12 cellular contexts compared by ENCODE assay signal in the genomic region with DNA sequence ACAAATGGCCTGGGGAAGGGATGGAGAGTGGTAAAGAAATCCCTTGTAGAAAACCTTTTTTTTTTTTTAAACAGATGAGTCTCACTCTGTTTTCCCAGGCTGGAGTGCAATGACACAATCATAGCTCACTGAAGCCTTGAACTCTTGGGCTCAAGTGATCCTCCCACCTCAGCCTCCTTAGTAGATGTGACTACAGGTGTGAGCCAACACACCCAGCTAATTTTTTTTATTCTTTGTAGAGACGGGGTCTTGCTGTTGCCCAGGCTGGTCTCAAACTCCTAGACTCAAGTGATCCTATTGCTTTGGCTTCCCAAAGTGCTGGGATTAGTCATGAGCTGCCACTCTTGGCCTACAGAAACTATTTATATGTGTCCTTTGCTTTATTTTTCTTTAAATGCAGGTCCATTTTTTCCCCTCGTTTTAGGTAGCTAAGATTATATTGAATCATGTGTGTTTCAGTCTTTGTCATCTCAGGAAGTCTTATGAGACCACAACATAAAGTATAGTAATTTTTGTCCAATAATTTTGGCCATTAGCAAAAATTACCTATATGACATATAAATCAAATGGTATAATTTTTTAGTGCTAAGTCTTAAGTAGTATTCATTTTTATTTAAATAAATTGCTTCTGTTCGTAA. TPM values are rescaled to one million over a fixed set of nuclear protein-coding genes. Genes with fewer than 3 reads are reported as not detected.
A peak's percentile ranks its signal among the peaks of the same experiment; 100 is the strongest.
DNase-seq lines count a peak whose midpoint lies in the region; ATAC-seq and TF ChIP-seq lines count a peak whose summit lies in the region.
"Had no signal": no experiment of that assay in that cellular context is flagged by ENCODE, and none has a peak within 500 bp of the region (broad histone marks: within the 10 kb centered on the region; RNA-seq: fewer than 3 reads in every experiment).

No MANE protein-coding gene starts in this region.

- peak overlapping the region; percentile 84 for H3K27ac Mint-ChIP-seq in CD4-positive, alpha-beta T cell

- peak overlapping the region in 1 of 2 donors; percentile 40 for H3K4me3 ChIP-seq in ascending aorta
- H3K4me3 ChIP-seq in neutrophil (ENCODE audit: low read depth in 1 of 2, low read length in 1 of 2) = no peak overlapping the region
- H3K4me3 ChIP-seq in H7 (ENCODE audit: insufficient read depth, low read depth, low read length) = no peak overlapping the region
- H3K4me3 ChIP-seq: K562 had no signal

- no peaks in the 10 kb centered on the region for H3K36me3 Mint-ChIP-seq in CD4-positive, alpha-beta T cell (ENCODE audit: low read depth)

- DNase-seq in CD4-positive, alpha-beta T cell = no peak
- DNase-seq in ascending aorta (ENCODE audit: low spot score in 2 of 2) (no peak), H7 (no peak), NCI-H187 treated with DMSO at 0.1 percent for 48 hours (lab: John Stamatoyannopoulos, UW) (no peak), middle frontal gyrus (ENCODE audit: extremely low spot score, low spot score) (no peak)
- DNase-seq: DMS53, midbrain, NCI-H526 had no signal

- H3K4me3 Mint-ChIP-seq in CD4-positive, alpha-beta T cell = peak overlapping the region; percentile 26

- peaks cover 74% of the 10 kb centered on the region for H3K4me1 Mint-ChIP-seq in CD4-positive, alpha-beta T cell (ENCODE audit: low read depth)

- TF ChIP-seq CTCF in CD4-positive, alpha-beta T cell (IDR thresholded peaks at IDR 0.05) = no peak
- no peak for TF ChIP-seq CTCF in ascending aorta (IDR thresholded peaks at IDR 0.05)
- no peak for TF ChIP-seq CTCF in neutrophil (IDR thresholded peaks at IDR 0.05)

- no peaks in the 10 kb centered on the region for H3K27me3 ChIP-seq in CD4-positive, alpha-beta T cell (ENCODE audit: control insufficient read depth, insufficient read depth, low read length)
- H3K27me3 ChIP-seq in ascending aorta = no peaks in the 10 kb centered on the region
- H3K27me3 ChIP-seq in neutrophil = no peaks in the 10 kb centered on the region
- H3K27me3 ChIP-seq in H7 (ENCODE audit: control insufficient read depth, insufficient read depth, low read length) = no peaks in the 10 kb centered on the region

- H3K4me1 ChIP-seq in ascending aorta (peaks cover 3 to 40% of the 10 kb centered on the region in 2 donors), neutrophil (ENCODE audit: control insufficient read depth in 1 of 2, insufficient read depth in 1 of 2, low read depth in 1 of 2, low read length in 1 of 2) (peaks cover 28 to 34% of the 10 kb centered on the region in 2 experiments)

- POLR2A ChIA-PET in CD4-positive, alpha-beta T cell (lab: Charles Lee) = interaction anchor here (0.8 to 2.9 kb wide), 6 partner anchors 11 to 180 kb away, joined by 3 to 35 read pairs (median 9); a partner anchor contains a TSS

- no peak overlapping the region for H3K27ac ChIP-seq in CD4-positive, alpha-beta T cell (ENCODE audit: low read depth, low read length)
- H3K27ac ChIP-seq in ascending aorta (peak overlapping the region; percentile 74), neutrophil (peak overlapping the region; percentile 76)

- no peaks in the 10 kb centered on the region for H3K36me3 ChIP-seq in ascending aorta
- H3K36me3 ChIP-seq in neutrophil = no peaks in the 10 kb centered on the region
- H3K36me3 ChIP-seq in H7 (replicated peaks; ENCODE audit: control insufficient read depth, insufficient read depth, low read length) = no peaks in the 10 kb centered on the region

- H3K9me3 Mint-ChIP-seq in CD4-positive, alpha-beta T cell = no peaks in the 10 kb centered on the region

- H3K9me3 ChIP-seq in CD4-positive, alpha-beta T cell (ENCODE audit: control insufficient read depth, low read length) = no peaks in the 10 kb centered on the region
- H3K9me3 ChIP-seq in ascending aorta = no peaks in the 10 kb centered on the region
- H3K9me3 ChIP-seq in neutrophil = no peaks in the 10 kb centered on the region

- intact Hi-C loops in CD4-positive, alpha-beta T cell (cut with DNase I, micrococcal nuclease) = loop anchor here in 1 of 2 experiments (5.0 kb wide), 1 partner anchor 35 kb away; no protein-coding TSS in a partner anchor
- intact Hi-C loops in ascending aorta (cut with DNase I) = loop anchor here (2.0 to 10.0 kb wide), 4 partner anchors 102 to 175 kb away; a partner anchor contains a TSS

- CTCF ChIA-PET in CD4-positive, alpha-beta T cell (lab: Charles Lee) = interaction anchor here (0.6 to 0.9 kb wide), 3 partner anchors 40 to 827 kb away, joined by 3 to 5 read pairs (median 3); no protein-coding TSS in a partner anchor

- no peak for ATAC-seq in CD4-positive, alpha-beta T cell (ENCODE audit: poor library complexity)
- peak; percentile 48 for ATAC-seq in GM19351 (IDR thresholded peaks at IDR 0.05; ENCODE audit: unreplicated experiment)
- no peak for ATAC-seq in GM21576 (IDR thresholded peaks at IDR 0.05; ENCODE audit: unreplicated experiment)
- ATAC-seq: K562 had no signal

- H3K27me3 Mint-ChIP-seq in CD4-positive, alpha-beta T cell = no peaks in the 10 kb centered on the region

RNA-seq across cellular contexts. Expression of a gene that starts 10.5 kb away (rescaled TPM):
- 10 to 100 TPM; 15.5 to 19.4 TPM for total RNA-seq in CD4-positive, alpha-beta T cell
- 35.7 TPM for total RNA-seq in ascending aorta
- 5.5 and 8.8 TPM in 2 replicates for total RNA-seq in H7 (2014; rRNA removed; shearing (Covaris generic))
